8 cellular contexts compared by ENCODE assay signal in the genomic region with DNA sequence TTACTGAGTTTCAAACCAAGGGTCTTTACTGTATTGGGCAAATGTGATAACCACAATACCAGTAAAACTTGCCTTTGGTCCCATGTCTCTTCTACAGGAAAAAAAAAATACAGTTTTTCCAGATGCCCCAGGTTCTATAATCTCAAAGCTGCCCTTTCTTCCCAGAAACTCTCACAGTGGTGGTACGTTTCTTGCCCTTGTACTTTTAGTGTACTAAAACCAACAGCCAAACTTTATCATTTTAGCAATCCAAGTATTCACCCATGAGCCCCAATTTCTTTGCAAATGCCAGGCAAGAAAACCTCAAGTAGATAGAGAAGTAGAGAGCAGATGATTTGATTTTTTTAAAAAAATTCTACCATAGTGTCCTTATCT.
DNase-seq lines count a peak whose midpoint lies in the region; ATAC-seq and TF ChIP-seq lines count a peak whose summit lies in the region.

No MANE protein-coding gene starts in this region.

- H3K9me3 Mint-ChIP-seq in activated naive CD8-positive, alpha-beta T cell treated with anti-CD3 and anti-CD28 coated beads, Interleukin-2, amount 10 ng/mL, durations not matched to agents 7 days and 5 days = no peaks in the 10 kb centered on the region
- no peaks in the 10 kb centered on the region for H3K9me3 Mint-ChIP-seq in memory B cell

- ATAC-seq in activated naive CD8-positive, alpha-beta T cell treated with anti-CD3 and anti-CD28 coated beads, Interleukin-2, amount 10 ng/mL, durations not matched to agents 7 days and 5 days (ENCODE audit: low read depth) = no peak
- ATAC-seq in memory B cell (ENCODE audit: low read depth) = no peak
- ATAC-seq in HG02885 (IDR thresholded peaks at IDR 0.05; ENCODE audit: poor library complexity, unreplicated experiment) = no peak
- ATAC-seq in HG03280 (IDR thresholded peaks at IDR 0.05; ENCODE audit: unreplicated experiment) = no peak

- no peaks in the 10 kb centered on the region for H3K36me3 Mint-ChIP-seq in activated naive CD8-positive, alpha-beta T cell treated with anti-CD3 and anti-CD28 coated beads, Interleukin-2, amount 10 ng/mL, durations not matched to agents 7 days and 5 days
- peaks cover 2% of the 10 kb centered on the region for H3K36me3 Mint-ChIP-seq in memory B cell

- DNase-seq in A673 (ENCODE audit: low spot score) = no peak
- no peak for DNase-seq in HAP-1 (ENCODE audit: low spot score in 2 of 2)
- DNase-seq in activated naive CD8-positive, alpha-beta T cell treated with anti-CD3 and anti-CD28 coated beads, Interleukin-2, amount 10 ng/mL, durations not matched to agents 7 days and 5 days = no peak
- DNase-seq in memory B cell (ENCODE audit: low spot score in 2 of 2) = no peak
- DNase-seq in NCI-H446 (lab: John Stamatoyannopoulos, UW) = no peak
- DNase-seq in 8988T = no peak

- H3K9me3 ChIP-seq in A673 (ENCODE audit: low read depth, low read length, poor library complexity, severe bottlenecking) (no peaks in the 10 kb centered on the region), HAP-1 (no peaks in the 10 kb centered on the region)

- intact Hi-C loops in A673 (cut with micrococcal nuclease; ENCODE audit: unreplicated experiment) = no loop called here

- no TSS peak for BruUV-seq in A673 (replicated peaks; lab: Mats Ljungman, UMichigan)

- CTCF ChIA-PET in A673 (lab: Charles Lee) = interaction anchor here (1.3 to 1.5 kb wide), 2 partner anchors 18 to 41 kb away, joined by 3 to 6 read pairs; no protein-coding TSS in a partner anchor

- POLR2A ChIA-PET in A673 (lab: Charles Lee; ENCODE audit: low non-redundant PET) = no interaction called here
- POLR2A ChIA-PET in activated naive CD8-positive, alpha-beta T cell treated with anti-CD3 and anti-CD28 coated beads, Interleukin-2, amount 10 ng/mL, durations not matched to agents 7 days and 5 days (lab: Charles Lee) = interaction anchor here (0.7 to 2.2 kb wide), 11 partner anchors 16 to 1596 kb away, joined by 3 to 11 read pairs (median 5); a partner anchor contains a TSS

- H3K27ac Mint-ChIP-seq in activated naive CD8-positive, alpha-beta T cell treated with anti-CD3 and anti-CD28 coated beads, Interleukin-2, amount 10 ng/mL, durations not matched to agents 7 days and 5 days = no peak overlapping the region
- peak overlapping the region; percentile 98 for H3K27ac Mint-ChIP-seq in memory B cell

- H3K4me1 ChIP-seq in A673 (ENCODE audit: insufficient read depth, low read length, poor library complexity, severe bottlenecking) (no peaks in the 10 kb centered on the region), HAP-1 (peaks cover 8% of the 10 kb centered on the region)

- H3K27me3 ChIP-seq in A673 (replicated peaks; ENCODE audit: insufficient read depth, low read depth, low read length, poor library complexity) (no peaks in the 10 kb centered on the region), HAP-1 (ENCODE audit: low read depth) (no peaks in the 10 kb centered on the region)

- in situ Hi-C loops in HAP-1 (cut with MboI; ENCODE audit: low sequenced_read_pairs) = no loop called here

- H3K36me3 ChIP-seq in A673 (ENCODE audit: insufficient read depth, low read length, poor library complexity, severe bottlenecking) (no peaks in the 10 kb centered on the region), HAP-1 (replicated peaks) (no peaks in the 10 kb centered on the region)

- H3K27me3 Mint-ChIP-seq in activated naive CD8-positive, alpha-beta T cell treated with anti-CD3 and anti-CD28 coated beads, Interleukin-2, amount 10 ng/mL, durations not matched to agents 7 days and 5 days = no peaks in the 10 kb centered on the region
- peaks cover 2% of the 10 kb centered on the region for H3K27me3 Mint-ChIP-seq in memory B cell

- no peak overlapping the region for H3K27ac ChIP-seq in A673 (ENCODE audit: low read depth, low read length, poor library complexity, severe bottlenecking)

- peak overlapping the region; percentile 48 for H3K4me3 Mint-ChIP-seq in activated naive CD8-positive, alpha-beta T cell treated with anti-CD3 and anti-CD28 coated beads, Interleukin-2, amount 10 ng/mL, durations not matched to agents 7 days and 5 days
- peak overlapping the region; percentile 46 for H3K4me3 Mint-ChIP-seq in memory B cell

- TF ChIP-seq CTCF in A673 (conservative IDR thresholded peaks at IDR 0.05; ENCODE audit: low read depth, low read length) = no peak

- H3K4me1 Mint-ChIP-seq in activated naive CD8-positive, alpha-beta T cell treated with anti-CD3 and anti-CD28 coated beads, Interleukin-2, amount 10 ng/mL, durations not matched to agents 7 days and 5 days = peaks cover 29% of the 10 kb centered on the region
- H3K4me1 Mint-ChIP-seq in memory B cell = peaks cover 26% of the 10 kb centered on the region

- H3K4me3 ChIP-seq in A673 (ENCODE audit: low read depth, low read length, poor library complexity, severe bottlenecking) = peak overlapping the region; percentile 68
- H3K4me3 ChIP-seq in HAP-1 = peak overlapping the region; percentile 58
